1 cellular context compared by ENCODE assay signal in the genomic region with DNA sequence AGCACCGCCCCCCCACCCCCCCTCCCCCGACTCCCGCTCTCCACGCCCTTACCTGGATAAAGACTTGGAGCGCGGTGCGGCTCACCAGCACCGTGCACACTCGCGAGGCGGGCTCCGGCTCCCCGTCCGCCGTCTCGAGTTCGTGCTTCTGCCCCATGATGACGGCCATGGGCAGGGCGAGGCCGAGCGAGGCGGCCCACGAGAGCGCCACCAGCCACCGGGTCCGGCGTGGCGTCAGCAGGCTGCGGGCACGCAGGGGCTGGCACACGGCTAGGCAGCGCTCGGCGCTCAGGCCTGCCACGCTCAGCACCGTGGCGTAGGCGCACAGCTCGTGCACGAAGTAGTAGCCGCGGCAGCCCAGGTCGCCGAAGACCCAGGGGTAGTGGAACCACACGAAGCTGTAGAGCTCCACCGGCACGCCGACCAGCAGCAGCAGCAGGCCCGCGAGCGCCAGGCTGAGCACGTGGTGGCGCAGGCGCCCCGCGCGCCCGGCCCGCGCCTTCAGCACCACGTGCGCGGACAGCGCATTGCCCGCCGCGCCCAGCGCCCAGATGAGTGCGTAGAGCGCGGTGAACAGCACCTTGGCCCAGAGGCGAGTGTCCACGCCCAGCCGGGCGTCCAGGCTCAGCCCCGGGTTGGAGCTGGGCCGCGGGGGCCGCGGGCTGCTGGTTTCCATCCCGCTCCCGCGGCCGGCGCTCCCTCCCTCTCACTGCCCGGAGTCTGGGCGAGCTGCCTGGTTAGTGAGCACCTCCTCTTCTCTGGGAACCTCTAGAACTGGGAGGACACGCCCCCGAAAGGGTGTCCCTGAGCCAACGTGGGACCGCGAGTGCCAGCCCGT.
TF ChIP-seq lines count a peak whose summit lies in the region.

A gene with protein sequence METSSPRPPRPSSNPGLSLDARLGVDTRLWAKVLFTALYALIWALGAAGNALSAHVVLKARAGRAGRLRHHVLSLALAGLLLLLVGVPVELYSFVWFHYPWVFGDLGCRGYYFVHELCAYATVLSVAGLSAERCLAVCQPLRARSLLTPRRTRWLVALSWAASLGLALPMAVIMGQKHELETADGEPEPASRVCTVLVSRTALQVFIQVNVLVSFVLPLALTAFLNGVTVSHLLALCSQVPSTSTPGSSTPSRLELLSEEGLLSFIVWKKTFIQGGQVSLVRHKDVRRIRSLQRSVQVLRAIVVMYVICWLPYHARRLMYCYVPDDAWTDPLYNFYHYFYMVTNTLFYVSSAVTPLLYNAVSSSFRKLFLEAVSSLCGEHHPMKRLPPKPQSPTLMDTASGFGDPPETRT (minus strand): TSS at position 742 of the 838 bp plus-strand sequence. CDS start 66 bp downstream, at position 676.

TF ChIP-seq in HepG2, 621 proteins besides CTCF, POLR2A, EP300 and RAD21 (continued from another document and continues in another):
- TF ChIP-seq, protein P1, sequence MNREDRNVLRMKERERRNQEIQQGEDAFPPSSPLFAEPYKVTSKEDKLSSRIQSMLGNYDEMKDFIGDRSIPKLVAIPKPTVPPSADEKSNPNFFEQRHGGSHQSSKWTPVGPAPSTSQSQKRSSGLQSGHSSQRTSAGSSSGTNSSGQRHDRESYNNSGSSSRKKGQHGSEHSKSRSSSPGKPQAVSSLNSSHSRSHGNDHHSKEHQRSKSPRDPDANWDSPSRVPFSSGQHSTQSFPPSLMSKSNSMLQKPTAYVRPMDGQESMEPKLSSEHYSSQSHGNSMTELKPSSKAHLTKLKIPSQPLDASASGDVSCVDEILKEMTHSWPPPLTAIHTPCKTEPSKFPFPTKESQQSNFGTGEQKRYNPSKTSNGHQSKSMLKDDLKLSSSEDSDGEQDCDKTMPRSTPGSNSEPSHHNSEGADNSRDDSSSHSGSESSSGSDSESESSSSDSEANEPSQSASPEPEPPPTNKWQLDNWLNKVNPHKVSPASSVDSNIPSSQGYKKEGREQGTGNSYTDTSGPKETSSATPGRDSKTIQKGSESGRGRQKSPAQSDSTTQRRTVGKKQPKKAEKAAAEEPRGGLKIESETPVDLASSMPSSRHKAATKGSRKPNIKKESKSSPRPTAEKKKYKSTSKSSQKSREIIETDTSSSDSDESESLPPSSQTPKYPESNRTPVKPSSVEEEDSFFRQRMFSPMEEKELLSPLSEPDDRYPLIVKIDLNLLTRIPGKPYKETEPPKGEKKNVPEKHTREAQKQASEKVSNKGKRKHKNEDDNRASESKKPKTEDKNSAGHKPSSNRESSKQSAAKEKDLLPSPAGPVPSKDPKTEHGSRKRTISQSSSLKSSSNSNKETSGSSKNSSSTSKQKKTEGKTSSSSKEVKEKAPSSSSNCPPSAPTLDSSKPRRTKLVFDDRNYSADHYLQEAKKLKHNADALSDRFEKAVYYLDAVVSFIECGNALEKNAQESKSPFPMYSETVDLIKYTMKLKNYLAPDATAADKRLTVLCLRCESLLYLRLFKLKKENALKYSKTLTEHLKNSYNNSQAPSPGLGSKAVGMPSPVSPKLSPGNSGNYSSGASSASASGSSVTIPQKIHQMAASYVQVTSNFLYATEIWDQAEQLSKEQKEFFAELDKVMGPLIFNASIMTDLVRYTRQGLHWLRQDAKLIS (CRISPR knock-in tag; IDR thresholded peaks at IDR 0.05) = peak; percentile 78; the same call in 1 of the 2 replicates
- TF ChIP-seq ZNF160 (CRISPR knock-in tag; IDR thresholded peaks at IDR 0.05) = peak; percentile 99
- no peak for TF ChIP-seq GABPA (IDR thresholded peaks at IDR 0.05; ENCODE audit: low read depth, low read length)
- no peak for TF ChIP-seq GABPA (CRISPR knock-in tag; IDR thresholded peaks at IDR 0.05; ENCODE audit: low read depth)
- no peak for TF ChIP-seq KMT2A (CRISPR knock-in tag; IDR thresholded peaks at IDR 0.05)
- peak; percentile 99 for TF ChIP-seq WIZ (CRISPR knock-in tag; IDR thresholded peaks at IDR 0.05)
- TF ChIP-seq, protein P2, sequence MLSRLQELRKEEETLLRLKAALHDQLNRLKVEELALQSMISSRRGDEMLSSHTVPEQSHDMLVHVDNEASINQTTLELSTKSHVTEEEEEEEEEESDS (CRISPR knock-in tag; IDR thresholded peaks at IDR 0.05; ENCODE audit: borderline replicate concordance) = peak; percentile 98
- TF ChIP-seq ZNF720 (CRISPR knock-in tag; IDR thresholded peaks at IDR 0.05) = peak; percentile 90
- TF ChIP-seq MXI1 (IDR thresholded peaks at IDR 0.05; ENCODE audit: borderline replicate concordance, low read depth, low read length) = peak; percentile 98
- TF ChIP-seq HMG20A (CRISPR knock-in tag; IDR thresholded peaks at IDR 0.05; ENCODE audit: borderline replicate concordance) = peak; percentile 39; the same call in 1 of the 2 replicates
- TF ChIP-seq ZNF30 (CRISPR knock-in tag; IDR thresholded peaks at IDR 0.05) = peak; percentile 94; the same call in 1 of the 2 replicates
- no peak for TF ChIP-seq ZNF24 (IDR thresholded peaks at IDR 0.05)
- peak; percentile 76; the same call in 1 of the 2 replicates for TF ChIP-seq DNMT3B (CRISPR knock-in tag; conservative IDR thresholded peaks at IDR 0.05)
- peak; percentile 93; the same call in 1 of the 2 replicates for TF ChIP-seq ZNF839 (CRISPR knock-in tag; IDR thresholded peaks at IDR 0.05; ENCODE audit: borderline replicate concordance)
- TF ChIP-seq FOSL1 (CRISPR knock-in tag; IDR thresholded peaks at IDR 0.05; ENCODE audit: borderline replicate concordance) = peak; percentile 39; the same call in 1 of the 2 replicates
- TF ChIP-seq ESRRA (CRISPR knock-in tag; IDR thresholded peaks at IDR 0.05; ENCODE audit: low read depth) = peak; percentile 88
- TF ChIP-seq, protein P3, sequence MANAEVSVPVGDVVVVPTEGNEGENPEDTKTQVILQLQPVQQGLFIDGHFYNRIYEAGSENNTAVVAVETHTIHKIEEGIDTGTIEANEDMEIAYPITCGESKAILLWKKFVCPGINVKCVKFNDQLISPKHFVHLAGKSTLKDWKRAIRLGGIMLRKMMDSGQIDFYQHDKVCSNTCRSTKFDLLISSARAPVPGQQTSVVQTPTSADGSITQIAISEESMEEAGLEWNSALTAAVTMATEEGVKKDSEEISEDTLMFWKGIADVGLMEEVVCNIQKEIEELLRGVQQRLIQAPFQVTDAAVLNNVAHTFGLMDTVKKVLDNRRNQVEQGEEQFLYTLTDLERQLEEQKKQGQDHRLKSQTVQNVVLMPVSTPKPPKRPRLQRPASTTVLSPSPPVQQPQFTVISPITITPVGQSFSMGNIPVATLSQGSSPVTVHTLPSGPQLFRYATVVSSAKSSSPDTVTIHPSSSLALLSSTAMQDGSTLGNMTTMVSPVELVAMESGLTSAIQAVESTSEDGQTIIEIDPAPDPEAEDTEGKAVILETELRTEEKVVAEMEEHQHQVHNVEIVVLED (CRISPR knock-in tag; IDR thresholded peaks at IDR 0.05; ENCODE audit: borderline replicate concordance) = peak; percentile 75
- TF ChIP-seq IKZF1 (IDR thresholded peaks at IDR 0.05) = no peak
- TF ChIP-seq KDM2A (CRISPR knock-in tag; IDR thresholded peaks at IDR 0.05; ENCODE audit: borderline replicate concordance, low read depth) = peak; percentile 95
- peak; percentile 90 for TF ChIP-seq ISL2 (CRISPR knock-in tag; IDR thresholded peaks at IDR 0.05)
- TF ChIP-seq, protein P4, sequence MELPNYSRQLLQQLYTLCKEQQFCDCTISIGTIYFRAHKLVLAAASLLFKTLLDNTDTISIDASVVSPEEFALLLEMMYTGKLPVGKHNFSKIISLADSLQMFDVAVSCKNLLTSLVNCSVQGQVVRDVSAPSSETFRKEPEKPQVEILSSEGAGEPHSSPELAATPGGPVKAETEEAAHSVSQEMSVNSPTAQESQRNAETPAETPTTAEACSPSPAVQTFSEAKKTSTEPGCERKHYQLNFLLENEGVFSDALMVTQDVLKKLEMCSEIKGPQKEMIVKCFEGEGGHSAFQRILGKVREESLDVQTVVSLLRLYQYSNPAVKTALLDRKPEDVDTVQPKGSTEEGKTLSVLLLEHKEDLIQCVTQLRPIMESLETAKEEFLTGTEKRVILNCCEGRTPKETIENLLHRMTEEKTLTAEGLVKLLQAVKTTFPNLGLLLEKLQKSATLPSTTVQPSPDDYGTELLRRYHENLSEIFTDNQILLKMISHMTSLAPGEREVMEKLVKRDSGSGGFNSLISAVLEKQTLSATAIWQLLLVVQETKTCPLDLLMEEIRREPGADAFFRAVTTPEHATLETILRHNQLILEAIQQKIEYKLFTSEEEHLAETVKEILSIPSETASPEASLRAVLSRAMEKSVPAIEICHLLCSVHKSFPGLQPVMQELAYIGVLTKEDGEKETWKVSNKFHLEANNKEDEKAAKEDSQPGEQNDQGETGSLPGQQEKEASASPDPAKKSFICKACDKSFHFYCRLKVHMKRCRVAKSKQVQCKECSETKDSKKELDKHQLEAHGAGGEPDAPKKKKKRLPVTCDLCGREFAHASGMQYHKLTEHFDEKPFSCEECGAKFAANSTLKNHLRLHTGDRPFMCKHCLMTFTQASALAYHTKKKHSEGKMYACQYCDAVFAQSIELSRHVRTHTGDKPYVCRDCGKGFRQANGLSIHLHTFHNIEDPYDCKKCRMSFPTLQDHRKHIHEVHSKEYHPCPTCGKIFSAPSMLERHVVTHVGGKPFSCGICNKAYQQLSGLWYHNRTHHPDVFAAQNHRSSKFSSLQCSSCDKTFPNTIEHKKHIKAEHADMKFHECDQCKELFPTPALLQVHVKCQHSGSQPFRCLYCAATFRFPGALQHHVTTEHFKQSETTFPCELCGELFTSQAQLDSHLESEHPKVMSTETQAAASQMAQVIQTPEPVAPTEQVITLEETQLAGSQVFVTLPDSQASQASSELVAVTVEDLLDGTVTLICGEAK (IDR thresholded peaks at IDR 0.05) = no peak
- TF ChIP-seq, protein P4 (CRISPR knock-in tag; IDR thresholded peaks at IDR 0.05) = peak; percentile 93
- TF ChIP-seq TBL1XR1 (IDR thresholded peaks at IDR 0.05; ENCODE audit: borderline replicate concordance, low read length, partially characterized antibody) = no peak
- TF ChIP-seq ZNF431 (CRISPR knock-in tag; IDR thresholded peaks at IDR 0.05; ENCODE audit: borderline replicate concordance, low read depth) = peak; percentile 99
- no peak for TF ChIP-seq RFX5 (IDR thresholded peaks at IDR 0.05; ENCODE audit: low read depth, low read length)
- peak; percentile 96 for TF ChIP-seq ZNF614 (CRISPR knock-in tag; IDR thresholded peaks at IDR 0.05; ENCODE audit: borderline replicate concordance)
- peak; percentile 92 for TF ChIP-seq SP4 (CRISPR knock-in tag; IDR thresholded peaks at IDR 0.05)
- TF ChIP-seq TCF7 (IDR thresholded peaks at IDR 0.05; ENCODE audit: low read depth) = no peak
- no peak for TF ChIP-seq PHF21A (CRISPR knock-in tag; IDR thresholded peaks at IDR 0.05)
- TF ChIP-seq, protein P5, sequence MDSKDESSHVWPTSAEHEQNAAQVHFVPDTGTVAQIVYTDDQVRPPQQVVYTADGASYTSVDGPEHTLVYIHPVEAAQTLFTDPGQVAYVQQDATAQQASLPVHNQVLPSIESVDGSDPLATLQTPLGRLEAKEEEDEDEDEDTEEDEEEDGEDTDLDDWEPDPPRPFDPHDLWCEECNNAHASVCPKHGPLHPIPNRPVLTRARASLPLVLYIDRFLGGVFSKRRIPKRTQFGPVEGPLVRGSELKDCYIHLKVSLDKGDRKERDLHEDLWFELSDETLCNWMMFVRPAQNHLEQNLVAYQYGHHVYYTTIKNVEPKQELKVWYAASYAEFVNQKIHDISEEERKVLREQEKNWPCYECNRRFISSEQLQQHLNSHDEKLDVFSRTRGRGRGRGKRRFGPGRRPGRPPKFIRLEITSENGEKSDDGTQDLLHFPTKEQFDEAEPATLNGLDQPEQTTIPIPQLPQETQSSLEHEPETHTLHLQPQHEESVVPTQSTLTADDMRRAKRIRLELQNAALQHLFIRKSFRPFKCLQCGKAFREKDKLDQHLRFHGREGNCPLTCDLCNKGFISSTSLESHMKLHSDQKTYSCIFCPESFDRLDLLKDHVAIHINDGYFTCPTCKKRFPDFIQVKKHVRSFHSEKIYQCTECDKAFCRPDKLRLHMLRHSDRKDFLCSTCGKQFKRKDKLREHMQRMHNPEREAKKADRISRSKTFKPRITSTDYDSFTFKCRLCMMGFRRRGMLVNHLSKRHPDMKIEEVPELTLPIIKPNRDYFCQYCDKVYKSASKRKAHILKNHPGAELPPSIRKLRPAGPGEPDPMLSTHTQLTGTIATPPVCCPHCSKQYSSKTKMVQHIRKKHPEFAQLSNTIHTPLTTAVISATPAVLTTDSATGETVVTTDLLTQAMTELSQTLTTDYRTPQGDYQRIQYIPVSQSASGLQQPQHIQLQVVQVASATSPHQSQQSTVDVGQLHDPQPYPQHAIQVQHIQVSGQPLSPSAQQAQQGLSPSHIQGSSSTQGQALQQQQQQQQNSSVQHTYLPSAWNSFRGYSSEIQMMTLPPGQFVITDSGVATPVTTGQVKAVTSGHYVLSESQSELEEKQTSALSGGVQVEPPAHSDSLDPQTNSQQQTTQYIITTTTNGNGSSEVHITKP (CRISPR knock-in tag; IDR thresholded peaks at IDR 0.05; ENCODE audit: low read depth) = peak; percentile 54; the same call in 1 of the 2 replicates
- peak; percentile 98 for TF ChIP-seq ZNF564 (CRISPR knock-in tag; IDR thresholded peaks at IDR 0.05)
- TF ChIP-seq, protein P6, sequence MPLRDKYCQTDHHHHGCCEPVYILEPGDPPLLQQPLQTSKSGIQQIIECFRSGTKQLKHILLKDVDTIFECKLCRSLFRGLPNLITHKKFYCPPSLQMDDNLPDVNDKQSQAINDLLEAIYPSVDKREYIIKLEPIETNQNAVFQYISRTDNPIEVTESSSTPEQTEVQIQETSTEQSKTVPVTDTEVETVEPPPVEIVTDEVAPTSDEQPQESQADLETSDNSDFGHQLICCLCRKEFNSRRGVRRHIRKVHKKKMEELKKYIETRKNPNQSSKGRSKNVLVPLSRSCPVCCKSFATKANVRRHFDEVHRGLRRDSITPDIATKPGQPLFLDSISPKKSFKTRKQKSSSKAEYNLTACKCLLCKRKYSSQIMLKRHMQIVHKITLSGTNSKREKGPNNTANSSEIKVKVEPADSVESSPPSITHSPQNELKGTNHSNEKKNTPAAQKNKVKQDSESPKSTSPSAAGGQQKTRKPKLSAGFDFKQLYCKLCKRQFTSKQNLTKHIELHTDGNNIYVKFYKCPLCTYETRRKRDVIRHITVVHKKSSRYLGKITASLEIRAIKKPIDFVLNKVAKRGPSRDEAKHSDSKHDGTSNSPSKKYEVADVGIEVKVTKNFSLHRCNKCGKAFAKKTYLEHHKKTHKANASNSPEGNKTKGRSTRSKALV (CRISPR knock-in tag; IDR thresholded peaks at IDR 0.05) = peak; percentile 100
